21 cellular contexts compared by ENCODE assay signal in the genomic region with DNA sequence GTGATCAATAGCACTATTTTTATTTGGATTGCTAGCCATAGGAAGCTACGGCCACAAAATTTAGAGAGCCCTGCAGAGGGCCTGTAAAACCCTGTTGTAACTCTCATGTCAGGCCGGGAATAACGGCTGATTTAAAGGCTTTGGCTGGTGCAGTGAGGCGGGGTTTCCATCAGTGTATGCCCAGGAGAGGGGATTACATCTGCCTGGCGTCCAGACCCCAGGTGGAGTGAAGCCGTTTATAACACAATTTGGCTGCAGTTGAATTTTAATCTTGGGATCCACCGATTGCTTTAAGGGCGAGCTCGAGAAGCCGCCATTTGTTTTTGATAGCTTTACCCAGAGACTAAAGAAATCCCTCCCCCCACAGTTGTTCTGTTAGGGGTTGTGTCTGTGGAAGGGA. TPM values are rescaled to one million over a fixed set of nuclear protein-coding genes. Genes with fewer than 3 reads are reported as not detected.
"Had no signal": no experiment of that assay in that cellular context is flagged by ENCODE, and none has a peak within 500 bp of the region (broad histone marks: within the 10 kb centered on the region; RNA-seq: fewer than 3 reads in every experiment).

No MANE protein-coding gene starts in this region.

- ATAC-seq: activated CD8-positive, alpha-beta T cell treated with anti-CD3 and anti-CD28 coated beads, Interleukin-2, amount 10 ng/mL, durations not matched to agents 7 days and 5 days; activated T-cell treated with anti-CD3 and anti-CD28 coated beads, Interleukin-2, amount 50 U/mL, for 72 hours; naive thymus-derived CD4-positive, alpha-beta T cell; right cardiac atrium; stimulated activated naive CD8-positive, alpha-beta T cell treated with anti-CD3 and anti-CD28 coated beads, Interleukin-15, Interleukin-2, amounts not matched to agents 100 U/mL and 50 U/mL, for 24 hours had no signal

- H3K4me3 Mint-ChIP-seq: activated CD4-positive, alpha-beta T cell treated with anti-CD3 and anti-CD28 coated beads, Interleukin-2, amount 10 ng/mL, durations not matched to agents 24 days and 14 days; activated CD8-positive, alpha-beta T cell treated with anti-CD3 and anti-CD28 coated beads, Interleukin-2, amount 10 ng/mL, durations not matched to agents 7 days and 5 days; activated naive CD4-positive, alpha-beta T cell treated with anti-CD3 and anti-CD28 coated beads, Interleukin-2, amount 50 U/mL, for 24 hours; activated T-cell treated with anti-CD3 and anti-CD28 coated beads, Interleukin-2, amount 50 U/mL, for 72 hours; naive thymus-derived CD4-positive, alpha-beta T cell had no signal

- H3K27me3 ChIP-seq: ascending aorta, breast epithelium, tibial nerve, vagina had no signal

- H3K9me3 Mint-ChIP-seq: activated CD4-positive, alpha-beta T cell treated with anti-CD3 and anti-CD28 coated beads, Interleukin-2, amount 10 ng/mL, durations not matched to agents 24 days and 14 days; activated naive CD4-positive, alpha-beta T cell treated with anti-CD3 and anti-CD28 coated beads, Interleukin-2, amount 50 U/mL, for 24 hours had no signal

- H3K36me3 Mint-ChIP-seq: activated naive CD4-positive, alpha-beta T cell treated with anti-CD3 and anti-CD28 coated beads, Interleukin-2, amount 50 U/mL, for 24 hours had no signal

- H3K36me3 ChIP-seq: ascending aorta, breast epithelium, esophagus squamous epithelium, tibial nerve, vagina had no signal

- H3K9me3 ChIP-seq: ascending aorta, breast epithelium, esophagus squamous epithelium, tibial nerve, vagina had no signal

- H3K4me1 ChIP-seq: ascending aorta, breast epithelium, esophagus squamous epithelium, tibial nerve, vagina had no signal

- H3K27me3 Mint-ChIP-seq: activated naive CD4-positive, alpha-beta T cell treated with anti-CD3 and anti-CD28 coated beads, Interleukin-2, amount 50 U/mL, for 24 hours had no signal

- H3K4me3 ChIP-seq: ascending aorta, breast epithelium, esophagus squamous epithelium, skin epidermis, tibial nerve, vagina had no signal

- H3K27ac Mint-ChIP-seq: activated CD4-positive, alpha-beta T cell treated with anti-CD3 and anti-CD28 coated beads, Interleukin-2, amount 10 ng/mL, durations not matched to agents 24 days and 14 days; activated CD8-positive, alpha-beta T cell treated with anti-CD3 and anti-CD28 coated beads, Interleukin-2, amount 10 ng/mL, durations not matched to agents 7 days and 5 days; activated naive CD4-positive, alpha-beta T cell treated with anti-CD3 and anti-CD28 coated beads, Interleukin-2, amount 50 U/mL, for 24 hours; activated T-cell treated with anti-CD3 and anti-CD28 coated beads, Interleukin-2, amount 50 U/mL, for 72 hours; naive thymus-derived CD4-positive, alpha-beta T cell had no signal

- H3K4me1 Mint-ChIP-seq: activated CD4-positive, alpha-beta T cell treated with anti-CD3 and anti-CD28 coated beads, Interleukin-2, amount 10 ng/mL, durations not matched to agents 24 days and 14 days had no signal

- DNase-seq: activated CD4-positive, alpha-beta T cell treated with anti-CD3 and anti-CD28 coated beads, Interleukin-2, amount 10 ng/mL, durations not matched to agents 24 days and 14 days; activated CD4-positive, CD25-positive, alpha-beta regulatory T cell; activated CD8-positive, alpha-beta T cell treated with anti-CD3 and anti-CD28 coated beads, Interleukin-2, amount 10 ng/mL, durations not matched to agents 7 days and 5 days; activated effector memory CD4-positive, alpha-beta T cell treated with anti-CD3 and anti-CD28 coated beads, Interleukin-2, amount 50 U/mL, for 16 hours; activated T-cell treated with anti-CD3 and anti-CD28 coated beads, Interleukin-2, amount 50 U/mL, for 72 hours; cortex of kidney; esophagus squamous epithelium; mesenchymal stem cell; naive thymus-derived CD4-positive, alpha-beta T cell; nucleus accumbens; right cardiac atrium; stimulated activated naive CD8-positive, alpha-beta T cell treated with anti-CD3 and anti-CD28 coated beads, Interleukin-15, Interleukin-2, amounts not matched to agents 100 U/mL and 50 U/mL, for 24 hours; substantia nigra; SW 1271 had no signal

- H3K27ac ChIP-seq: ascending aorta, breast epithelium, esophagus squamous epithelium, tibial nerve, vagina had no signal

RNA-seq across cellular contexts. Expression of gene APCDD1L, which starts 29.1 kb away (rescaled TPM):
- total RNA-seq: activated CD4-positive, alpha-beta T cell treated with anti-CD3 and anti-CD28 coated beads, Interleukin-2, amount 10 ng/mL, durations not matched to agents 24 days and 14 days; activated CD8-positive, alpha-beta T cell treated with anti-CD3 and anti-CD28 coated beads, Interleukin-2, amount 10 ng/mL, durations not matched to agents 7 days and 5 days; activated T-cell treated with anti-CD3 and anti-CD28 coated beads, Interleukin-2, amount 50 U/mL, for 72 hours; naive thymus-derived CD4-positive, alpha-beta T cell; T-helper 2 cell treated with Interferon-gamma antibody and Interleukin-4, amounts not matched to agents 100 ng/mL and 5 ng/mL, for 36 hours had no signal
